Comparison of ENCODE assay signal across 18 cellular contexts in genomic region chr22:48609279-48609865, GRCh38.
A peak's percentile ranks its signal among the peaks of the same experiment; 100 is the strongest.
DNase-seq lines count a peak whose midpoint lies in the region; ATAC-seq and TF ChIP-seq lines count a peak whose summit lies in the region.
"Had no signal": no experiment of that assay in that cellular context is flagged by ENCODE, and none has a peak within 500 bp of the region (broad histone marks: within the 10 kb centered on the region; RNA-seq: fewer than 3 reads in every experiment).

No MANE protein-coding gene starts in this region.

- no peak overlapping the region for H2BK12ac ChIP-seq in trophoblast cell (ENCODE audit: low read length)

- H3K4me3 ChIP-seq in right cardiac atrium (ENCODE audit: low read length) (no peak overlapping the region), trophoblast cell (ENCODE audit: low read depth, low read length) (peak overlapping the region; percentile 21), PC-9 (no peak overlapping the region)
- H3K4me3 ChIP-seq: A549; BLaER1 treated with 17β-estradiol and CSF1 and Interleukin-3, amounts not matched to agents 10 nM and 100 nM had no signal

- peaks cover 3% of the 10 kb centered on the region; the same call in 1 of the 2 replicates for H4K20me1 ChIP-seq in PC-9 (ENCODE audit: insufficient read depth)

- CTCF ChIA-PET in PC-9 (lab: Charles Lee) = no interaction called here

- no peak overlapping the region for H3K23ac ChIP-seq in trophoblast cell (ENCODE audit: low read length)

- no peaks in the 10 kb centered on the region for H3K27me3 ChIP-seq in right cardiac atrium (ENCODE audit: control insufficient read depth, insufficient read depth)
- no peaks in the 10 kb centered on the region for H3K27me3 ChIP-seq in trophoblast cell (ENCODE audit: insufficient read depth, low read length)
- H3K27me3 ChIP-seq in PC-9 (ENCODE audit: insufficient read depth, low read depth) = peaks cover 66% of the 10 kb centered on the region

- H2BK120ac ChIP-seq in trophoblast cell (ENCODE audit: insufficient read depth, low read length, poor library complexity) = no peak overlapping the region

- H3K36me3 ChIP-seq in trophoblast cell (ENCODE audit: control insufficient read depth in 1 of 2, insufficient read depth in 2 of 2, low read length in 2 of 2) = no peaks in the 10 kb centered on the region
- H3K36me3 ChIP-seq in PC-9 (ENCODE audit: low read depth) = no peaks in the 10 kb centered on the region
- H3K36me3 ChIP-seq: BLaER1 treated with 17β-estradiol and CSF1 and Interleukin-3, amounts not matched to agents 10 nM and 100 nM had no signal

- H2AK5ac ChIP-seq in trophoblast cell (ENCODE audit: low read length) = no peak overlapping the region

- H3K27ac ChIP-seq in right cardiac atrium (ENCODE audit: low read length) = no peak overlapping the region
- H3K27ac ChIP-seq in trophoblast cell (ENCODE audit: low read depth, low read length) = no peak overlapping the region
- H3K27ac ChIP-seq in PC-9 = no peak overlapping the region
- H3K27ac ChIP-seq: 22Rv1; A549; BLaER1 treated with 17β-estradiol and CSF1 and Interleukin-3, amounts not matched to agents 10 nM and 100 nM; C4-2B had no signal

- H4K91ac ChIP-seq in trophoblast cell (ENCODE audit: low read depth, low read length) = no peak overlapping the region

- H3K18ac ChIP-seq in trophoblast cell (ENCODE audit: low read length) = no peak overlapping the region

- no TSS peak for BruUV-seq in PC-9 (replicated peaks; lab: Mats Ljungman, UMichigan)

- H3K79me1 ChIP-seq in trophoblast cell (ENCODE audit: low read length) = no peaks in the 10 kb centered on the region

- peaks cover 17% of the 10 kb centered on the region for H3K4me1 Mint-ChIP-seq in neural crest cell
- H3K4me1 Mint-ChIP-seq: B cell had no signal

- ATAC-seq in right cardiac atrium (no peak), Right ventricle myocardium superior (ENCODE audit: poor library complexity) (no peak)
- ATAC-seq: A549; CD8-positive, alpha-beta T cell had no signal

- no peaks in the 10 kb centered on the region for H3K79me2 ChIP-seq in trophoblast cell (ENCODE audit: control insufficient read depth, insufficient read depth, low read length, poor library complexity)
- H3K79me2 ChIP-seq in PC-9 (ENCODE audit: low read depth) = no peaks in the 10 kb centered on the region

- intact Hi-C loops in right cardiac atrium (cut with DNase I) = no loop called here
- intact Hi-C loops in Right ventricle myocardium superior (cut with DNase I) = no loop called here
- intact Hi-C loops in PC-9 (cut with micrococcal nuclease; ENCODE audit: unreplicated experiment) = no loop called here

- H3K9me3 Mint-ChIP-seq in neural crest cell = peaks cover 11% of the 10 kb centered on the region

- no peak overlapping the region for H3K4ac ChIP-seq in trophoblast cell (ENCODE audit: low read depth, low read length)

- no peak overlapping the region for H4K8ac ChIP-seq in trophoblast cell (ENCODE audit: low read depth, low read length)

- no peaks in the 10 kb centered on the region for H3K27me3 Mint-ChIP-seq in neural crest cell (ENCODE audit: low read depth)
- H3K27me3 Mint-ChIP-seq: B cell; CD4-positive, alpha-beta T cell had no signal

- peaks cover 12% of the 10 kb centered on the region for H3K36me3 Mint-ChIP-seq in neural crest cell (ENCODE audit: low read depth)
- H3K36me3 Mint-ChIP-seq: CD8-positive, alpha-beta T cell had no signal

- no peak overlapping the region for H2BK5ac ChIP-seq in trophoblast cell (ENCODE audit: low read depth, low read length, poor library complexity)

- POLR2A ChIA-PET in PC-9 (lab: Charles Lee; ENCODE audit: unreplicated experiment) = no interaction called here

- H3K14ac ChIP-seq in trophoblast cell (ENCODE audit: low read length) = no peak overlapping the region

- no peaks in the 10 kb centered on the region for H3K4me1 ChIP-seq in right cardiac atrium (ENCODE audit: control insufficient read depth, insufficient read depth, low read length)
- no peaks in the 10 kb centered on the region for H3K4me1 ChIP-seq in trophoblast cell (ENCODE audit: control insufficient read depth in 1 of 2, insufficient read depth in 2 of 2, low read length in 2 of 2)
- no peaks in the 10 kb centered on the region for H3K4me1 ChIP-seq in PC-9 (replicated peaks; ENCODE audit: insufficient read depth)
- H3K4me1 ChIP-seq: Caco-2 had no signal

- DNase-seq in right cardiac atrium (peak in 2 of 3 donors; percentile 9 to 32), Right ventricle myocardium superior (no peak), neural crest cell (ENCODE audit: low read depth, low spot score) (no peak), trophoblast cell (no peak), PC-9 (no peak), NCI-H1436 (lab: John Stamatoyannopoulos, UW) (no peak)
- DNase-seq: AML-193; Caco-2; Calu3; CD4-positive, alpha-beta T cell; DMS79 treated with DMSO at 0.1 percent for 48 hours; GF-D8 had no signal

- H3K9me2 ChIP-seq in PC-9 (ENCODE audit: insufficient read depth) = no peaks in the 10 kb centered on the region

- H3K9ac ChIP-seq in trophoblast cell (ENCODE audit: low read length) = no peak overlapping the region
- H3K9ac ChIP-seq: BLaER1 treated with 17β-estradiol and CSF1 and Interleukin-3, amounts not matched to agents 10 nM and 100 nM had no signal

- H3K4me3 Mint-ChIP-seq in neural crest cell = no peak overlapping the region
- H3K4me3 Mint-ChIP-seq: B cell; CD4-positive, alpha-beta T cell; CD8-positive, alpha-beta T cell had no signal

- no peaks in the 10 kb centered on the region for H3F3A ChIP-seq in PC-9 (ENCODE audit: insufficient read depth, low read depth)

- H2AFZ ChIP-seq in trophoblast cell (ENCODE audit: insufficient read depth, low read length, poor library complexity) = no peak overlapping the region
- H2AFZ ChIP-seq in PC-9 = no peak overlapping the region

- no peak overlapping the region for H4K12ac ChIP-seq in trophoblast cell (ENCODE audit: low read depth, low read length)

- TF ChIP-seq CTCF in neural crest cell (conservative IDR thresholded peaks at IDR 0.05) (no peak), PC-9 (conservative IDR thresholded peaks at IDR 0.05) (no peak)

- 93% methylated on average over 22 of the region's 22 CpGs for WGBS in right cardiac atrium
- no CpG with 5 or more reads among the region's 22 CpGs for WGBS in trophoblast cell (ENCODE audit: extremely low coverage, insufficient coverage, insufficient read length)

- peak overlapping the region; percentile 12 for H3K27ac Mint-ChIP-seq in neural crest cell (ENCODE audit: unreplicated experiment)
- H3K27ac Mint-ChIP-seq: B cell; CD4-positive, alpha-beta T cell; CD8-positive, alpha-beta T cell had no signal

- H3K4me2 ChIP-seq in trophoblast cell (ENCODE audit: low read length) (no peak overlapping the region), PC-9 (no peak overlapping the region)
- H3K4me2 ChIP-seq: A549 had no signal

- H3K9me3 ChIP-seq in right cardiac atrium (ENCODE audit: control insufficient read depth, low read length) (no peaks in the 10 kb centered on the region), trophoblast cell (ENCODE audit: insufficient read depth, low read depth, low read length) (peaks cover 7% of the 10 kb centered on the region), PC-9 (ENCODE audit: insufficient read depth, low read depth) (no peaks in the 10 kb centered on the region)
- H3K9me3 ChIP-seq: A549, Caco-2 had no signal

Comparison
In these comparisons a context has a peak if more than half of its experiments do, and no peak if none do; other contexts are left out.
1. DNase-seq: peak in right cardiac atrium (2 of 3); none in Right ventricle myocardium superior (single experiment), neural crest cell (single experiment), trophoblast cell (0 of 2), PC-9 (0 of 2) and NCI-H1436 (single experiment).